ENCODE assay signal across 1 cellular context in the genomic region with DNA sequence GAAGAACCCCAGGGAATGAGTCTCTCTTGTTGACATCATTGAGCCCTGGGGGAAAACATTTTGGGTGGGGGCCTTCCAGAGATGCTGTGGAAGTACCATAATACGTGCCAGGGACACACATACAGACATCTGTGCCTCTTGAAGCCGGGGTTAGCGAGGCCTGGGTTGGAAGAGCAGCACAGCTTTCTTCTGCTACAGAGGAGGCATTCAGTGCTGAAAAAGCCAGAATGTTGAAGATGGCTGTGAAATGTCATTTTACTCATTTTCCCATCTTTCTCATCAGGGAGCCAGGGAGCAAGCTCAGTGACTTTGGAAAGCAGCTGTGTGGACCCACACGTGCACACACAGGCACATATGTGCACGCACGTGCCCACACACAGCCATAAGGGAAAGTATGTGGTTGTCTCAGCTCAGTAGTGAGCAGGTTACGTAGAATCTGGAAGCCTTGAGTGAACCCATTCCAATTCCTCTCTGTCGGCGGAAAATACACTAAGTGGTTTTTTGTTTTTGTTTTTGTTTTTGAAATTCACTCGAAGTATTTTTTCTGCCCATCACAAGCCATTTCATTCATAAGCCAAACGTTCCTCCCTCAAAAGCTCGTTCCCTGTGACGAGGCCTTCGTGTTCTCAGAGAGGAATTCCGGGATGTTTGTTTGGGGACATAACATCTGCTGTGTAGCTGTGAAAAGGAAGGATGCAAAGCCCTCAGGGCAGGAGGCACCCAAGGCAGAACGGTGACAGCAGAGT.
TF ChIP-seq lines count a peak whose summit lies in the region.

No MANE protein-coding gene starts in this region.

TF ChIP-seq in HepG2, 621 proteins besides CTCF, POLR2A, EP300 and RAD21:
- no peak for TF ChIP-seq ZNF800 (CRISPR knock-in tag; IDR thresholded peaks at IDR 0.05)
- peak; percentile 75 for TF ChIP-seq MNT (IDR thresholded peaks at IDR 0.05)
